ENCODE assay signal across 29 cellular contexts in the genomic region with DNA sequence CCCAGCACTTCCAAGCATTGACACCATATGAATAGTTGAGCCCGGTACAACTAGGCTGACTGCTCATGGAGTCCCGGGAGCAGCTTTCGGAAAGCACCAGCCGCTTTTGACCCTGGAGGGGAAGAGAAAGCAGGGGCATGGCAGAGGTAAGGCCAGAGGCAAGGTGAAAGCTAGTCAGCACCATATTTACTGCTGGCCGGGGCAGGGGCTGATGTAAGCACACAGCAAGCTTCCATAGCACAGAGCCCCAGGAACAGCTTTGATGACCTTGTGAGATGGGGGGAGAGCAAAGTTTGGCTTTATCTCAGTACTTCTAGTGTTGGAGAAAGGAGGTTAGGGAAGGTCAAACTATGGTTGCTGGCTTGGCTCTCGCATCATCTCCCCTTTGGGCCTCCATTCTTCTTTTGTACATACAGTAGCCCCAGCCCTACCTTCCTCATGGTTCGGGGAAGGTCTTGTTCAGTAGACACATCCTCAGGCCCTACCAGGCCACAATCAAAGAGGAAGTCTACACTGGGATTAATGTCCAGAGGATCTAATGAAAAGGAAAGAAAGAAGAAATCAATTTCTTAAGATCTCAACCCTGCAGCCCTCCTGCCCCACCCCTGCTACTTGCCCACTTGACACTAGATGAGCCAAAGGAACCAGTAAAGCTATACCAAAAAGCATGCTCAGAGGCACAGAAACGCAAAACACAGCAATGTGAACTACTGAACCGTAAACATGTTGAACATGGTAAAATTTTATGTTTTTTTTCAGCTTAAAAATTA. TPM values are rescaled to one million over a fixed set of nuclear protein-coding genes. Genes with fewer than 3 reads are reported as not detected.
DNase-seq lines count a peak whose midpoint lies in the region; ATAC-seq, FAIRE-seq and TF ChIP-seq lines count a peak whose summit lies in the region.
"Had no signal": no experiment of that assay in that cellular context is flagged by ENCODE, and none has a peak within 500 bp of the region (broad histone marks: within the 10 kb centered on the region; RNA-seq: fewer than 3 reads in every experiment).

No MANE protein-coding gene starts in this region.

- no peaks in the 10 kb centered on the region for H3K4me1 ChIP-seq in osteoblast (ENCODE audit: insufficient read depth, low read length)
- H3K4me1 ChIP-seq: BE2C, BLaER1 had no signal

- no peaks in the 10 kb centered on the region for H3K9me3 Mint-ChIP-seq in stimulated activated memory B cell treated with anti-CD40 and anti-IgM and Interleukin-4, amounts not matched to agents 10 μg/mL and 1 μg/mL and 100 μg/mL, for 72 hours
- no peaks in the 10 kb centered on the region for H3K9me3 Mint-ChIP-seq in activated naive CD4-positive, alpha-beta T cell treated with anti-CD3 and anti-CD28 coated beads, Interleukin-2, amount 50 U/mL, for 72 hours
- H3K9me3 Mint-ChIP-seq: CD4-positive, alpha-beta memory T cell; CD4-positive, CD25-positive, alpha-beta regulatory T cell had no signal

- no peaks in the 10 kb centered on the region for H3K4me1 Mint-ChIP-seq in stimulated activated memory B cell treated with anti-CD40 and anti-IgM and Interleukin-4, amounts not matched to agents 10 μg/mL and 1 μg/mL and 100 μg/mL, for 72 hours
- H3K4me1 Mint-ChIP-seq: CD8-positive, alpha-beta memory T cell had no signal

- no peak overlapping the region for H3K4me3 ChIP-seq in osteoblast (ENCODE audit: insufficient read depth, low read length)
- H3K4me3 ChIP-seq: BLaER1, GM12878 had no signal

- H3K36me3 ChIP-seq in osteoblast (ENCODE audit: insufficient read depth, low read length), result peaks cover 41% of the 10 kb centered on the region

- peaks cover 8% of the 10 kb centered on the region for H4K20me1 ChIP-seq in osteoblast (ENCODE audit: insufficient read depth, low read length)

- no peak for TF ChIP-seq CTCF in osteoblast (IDR thresholded peaks at IDR 0.05; ENCODE audit: extremely low read depth, low read depth, low read length)

- no peaks in the 10 kb centered on the region for H3K79me2 ChIP-seq in osteoblast (ENCODE audit: insufficient read depth, low read length)

- H3K27ac ChIP-seq in osteoblast (ENCODE audit: low read depth, low read length), result no peak overlapping the region
- H3K27ac ChIP-seq: BLaER1 had no signal

- H3K27me3 ChIP-seq in osteoblast (ENCODE audit: insufficient read depth, low read length), result no peaks in the 10 kb centered on the region
- H3K27me3 ChIP-seq: BE2C had no signal

- DNase-seq in GM12891 (ENCODE audit: insufficient read length, low spot score) (no peak), HTR-8/SVneo (ENCODE audit: insufficient read length, low spot score) (no peak), osteoblast (ENCODE audit: insufficient read length, low spot score, missing footprints) (peak; percentile 83)
- DNase-seq in activated naive CD4-positive, alpha-beta T cell treated with anti-CD3 and anti-CD28 coated beads, Interleukin-2, amount 50 U/mL, for 72 hours (ENCODE audit: low spot score in 2 of 2), result no peak
- DNase-seq: 8988T; ACHN; BE2C; C1 segment of cervical spinal cord; CD4-positive, alpha-beta memory T cell; CD4-positive, CD25-positive, alpha-beta regulatory T cell; CD8-positive, alpha-beta memory T cell; COR-L47; DMS 273 treated with DMSO at 0.1 percent for 48 hours; DMS153; DMS53; DMS79; DND-41; EL; GDM1 had no signal

- ATAC-seq in stimulated activated memory B cell treated with anti-CD40 and anti-IgM and Interleukin-4, amounts not matched to agents 10 μg/mL and 1 μg/mL and 100 μg/mL, for 72 hours, result no peak
- no peak for ATAC-seq in activated CD4-positive, CD25-positive, alpha-beta regulatory T cell treated with anti-CD3 and anti-CD28 coated beads, Interleukin-2, amount 50 U/mL, for 24 hours
- ATAC-seq in GM18867 (IDR thresholded peaks at IDR 0.05; ENCODE audit: unreplicated experiment), result no peak
- ATAC-seq in activated naive CD4-positive, alpha-beta T cell treated with anti-CD3 and anti-CD28 coated beads, Interleukin-2, amount 50 U/mL, for 72 hours, result no peak
- ATAC-seq: GM12878 had no signal

- no peaks in the 10 kb centered on the region for H3K9me3 ChIP-seq in osteoblast (ENCODE audit: low read depth, low read length)
- H3K9me3 ChIP-seq: BE2C, BLaER1 had no signal

- H3K4me3 Mint-ChIP-seq in stimulated activated memory B cell treated with anti-CD40 and anti-IgM and Interleukin-4, amounts not matched to agents 10 μg/mL and 1 μg/mL and 100 μg/mL, for 72 hours, result no peak overlapping the region
- H3K4me3 Mint-ChIP-seq: CD14-positive monocyte; CD4-positive, alpha-beta memory T cell; CD4-positive, CD25-positive, alpha-beta regulatory T cell; CD8-positive, alpha-beta memory T cell had no signal

- TF ChIP-seq POLR2A in GM12891 (IDR thresholded peaks at IDR 0.05; ENCODE audit: low read depth, low read length), result no peak

- H2AFZ ChIP-seq in osteoblast (ENCODE audit: low read length), result no peak overlapping the region

- H3K36me3 Mint-ChIP-seq in stimulated activated memory B cell treated with anti-CD40 and anti-IgM and Interleukin-4, amounts not matched to agents 10 μg/mL and 1 μg/mL and 100 μg/mL, for 72 hours, result peaks cover 83% of the 10 kb centered on the region
- H3K36me3 Mint-ChIP-seq in activated naive CD4-positive, alpha-beta T cell treated with anti-CD3 and anti-CD28 coated beads, Interleukin-2, amount 50 U/mL, for 72 hours, result peaks cover 12 to 19% of the 10 kb centered on the region in 2 donors

- peak; percentile 5 for FAIRE-seq in GM12891 (lab: Jason Lieb, UNC)
- peak; percentile 62 for FAIRE-seq in HTR-8/SVneo (lab: Jason Lieb, UNC)
- FAIRE-seq: A204.1, GM12878 had no signal

- H3K27me3 Mint-ChIP-seq in stimulated activated memory B cell treated with anti-CD40 and anti-IgM and Interleukin-4, amounts not matched to agents 10 μg/mL and 1 μg/mL and 100 μg/mL, for 72 hours, result no peaks in the 10 kb centered on the region
- H3K27me3 Mint-ChIP-seq: CD4-positive, alpha-beta memory T cell; CD4-positive, CD25-positive, alpha-beta regulatory T cell had no signal

- H3K4me2 ChIP-seq in osteoblast (ENCODE audit: insufficient read depth, low read length), result no peak overlapping the region
- H3K4me2 ChIP-seq: BLaER1 had no signal

- H3K27ac Mint-ChIP-seq in stimulated activated memory B cell treated with anti-CD40 and anti-IgM and Interleukin-4, amounts not matched to agents 10 μg/mL and 1 μg/mL and 100 μg/mL, for 72 hours, result peak overlapping the region; percentile 40
- H3K27ac Mint-ChIP-seq in activated naive CD4-positive, alpha-beta T cell treated with anti-CD3 and anti-CD28 coated beads, Interleukin-2, amount 50 U/mL, for 72 hours, result peak overlapping the region in 1 of 2 donors; percentile 14
- H3K27ac Mint-ChIP-seq: CD4-positive, alpha-beta memory T cell had no signal

TF ChIP-seq in GM12891, 5 proteins besides CTCF, POLR2A, EP300 and RAD21:
- TF ChIP-seq POU2F2 (IDR thresholded peaks at IDR 0.05; ENCODE audit: low read depth, low read length) (no peak), POLR2AphosphoS5 (IDR thresholded peaks at IDR 0.05; ENCODE audit: low read depth, low read length) (no peak)

RNA-seq across cellular contexts. Expression of a gene that starts 9.4 kb away (rescaled TPM):
- polyA plus RNA-seq in GM12891 (2012; ENCODE audit: low read depth, missing spikeins), result 15.8 TPM
- 15.6 TPM in 2 replicates for total RNA-seq in osteoblast
- total RNA-seq in activated naive CD4-positive, alpha-beta T cell treated with anti-CD3 and anti-CD28 coated beads, Interleukin-2, amount 50 U/mL, for 72 hours, result 10 to 100 TPM in 1 of 2 donors, 1 to 10 TPM in 1; 5.1 to 32.5 TPM

RNA-seq across cellular contexts. Expression of a gene that starts 21.5 kb away (rescaled TPM):
- polyA plus RNA-seq in GM12891 (2012; ENCODE audit: low read depth, missing spikeins), result not detected
- not detected in 2 replicates for total RNA-seq in osteoblast
- total RNA-seq in activated naive CD4-positive, alpha-beta T cell treated with anti-CD3 and anti-CD28 coated beads, Interleukin-2, amount 50 U/mL, for 72 hours, result under 1 TPM in 1 of 2 donors, not detected in 1; 0.16 TPM
- total RNA-seq: A673; CD4-positive, alpha-beta memory T cell; CD4-positive, CD25-positive, alpha-beta regulatory T cell; CD8-positive, alpha-beta memory T cell; Daoy; GM12878 had no signal
- polyA plus RNA-seq: AG04450; CD14-positive monocyte; CD4-positive, alpha-beta memory T cell; CD4-positive, CD25-positive, alpha-beta regulatory T cell; CD8-positive, alpha-beta memory T cell; GM12878 had no signal

RNA-seq across cellular contexts. Expression of a gene that starts 38.9 kb away (rescaled TPM):
- polyA plus RNA-seq in GM12891 (2012; ENCODE audit: low read depth, missing spikeins), result 244 TPM
- 443 and 478 TPM in 2 replicates for total RNA-seq in osteoblast
- 100 to 1,000 TPM; 527 to 606 TPM for total RNA-seq in activated naive CD4-positive, alpha-beta T cell treated with anti-CD3 and anti-CD28 coated beads, Interleukin-2, amount 50 U/mL, for 72 hours

RNA-seq across cellular contexts. Expression of a gene that starts 57.0 kb away (rescaled TPM):
- 1.9 TPM for polyA plus RNA-seq in GM12891 (2012; ENCODE audit: low read depth, missing spikeins)
- 1.1 and 1.5 TPM in 2 replicates for total RNA-seq in osteoblast
- 1 to 10 TPM; 5.8 to 7.8 TPM for total RNA-seq in activated naive CD4-positive, alpha-beta T cell treated with anti-CD3 and anti-CD28 coated beads, Interleukin-2, amount 50 U/mL, for 72 hours
- polyA plus RNA-seq: CD14-positive monocyte; CD4-positive, alpha-beta memory T cell; CD4-positive, CD25-positive, alpha-beta regulatory T cell; CD8-positive, alpha-beta memory T cell had no signal
